ENCODE assay signal across 8 cellular contexts in the genomic region with DNA sequence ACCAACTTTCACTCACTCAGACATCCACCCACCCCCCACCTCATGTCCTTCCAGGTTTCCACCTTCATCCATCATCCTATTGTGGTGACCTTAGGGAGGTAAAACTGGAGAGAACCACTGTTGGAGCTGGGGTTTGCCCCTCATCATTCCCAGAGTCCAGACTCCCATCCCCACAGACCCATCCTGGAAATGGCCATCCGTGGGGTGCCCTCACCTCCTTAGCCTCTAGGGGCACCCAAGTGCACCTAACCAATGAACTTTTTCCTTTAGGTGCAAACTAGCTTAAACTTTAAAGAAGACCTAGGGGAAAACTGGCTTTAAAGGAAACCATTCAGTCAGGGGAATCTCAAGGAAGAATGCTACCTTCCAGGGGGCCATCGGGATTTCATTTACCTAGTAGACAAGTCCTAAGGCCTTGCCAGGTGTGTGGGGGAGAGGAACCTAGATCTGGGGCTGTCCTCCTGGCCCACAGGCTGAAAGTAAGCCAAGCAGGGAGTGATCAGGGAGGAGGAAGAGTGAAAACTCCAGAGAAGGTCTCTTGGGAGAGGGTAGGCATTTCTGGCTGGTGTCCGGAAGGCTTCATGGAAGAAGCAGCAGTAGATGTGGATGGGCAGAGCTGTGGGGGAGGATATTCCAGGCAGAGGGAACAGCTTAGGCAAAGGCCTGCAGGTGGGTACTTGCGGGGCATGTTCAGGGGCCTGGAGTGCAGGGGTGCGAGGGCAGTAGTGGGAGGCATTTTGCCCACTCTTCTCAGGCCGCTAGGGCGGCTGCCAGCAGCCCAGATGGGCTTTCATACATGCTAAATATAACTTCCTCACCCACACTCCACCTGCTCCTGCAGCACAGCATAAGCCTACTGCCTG. TPM values are rescaled to one million over a fixed set of nuclear protein-coding genes. Genes with fewer than 3 reads are reported as not detected.
A peak's percentile ranks its signal among the peaks of the same experiment; 100 is the strongest.
DNase-seq lines count a peak whose midpoint lies in the region; ATAC-seq and TF ChIP-seq lines count a peak whose summit lies in the region.

No MANE protein-coding gene starts in this region.

- H4K20me1 ChIP-seq in IMR-90 (ENCODE audit: insufficient read depth, low read length) = no peaks in the 10 kb centered on the region; the same call in none of the 2 replicates

- H2AK9ac ChIP-seq in IMR-90 (replicated peaks; ENCODE audit: low read depth, low read length, poor library complexity) = peak overlapping the region; percentile 75

- H3K79me1 ChIP-seq in IMR-90 (ENCODE audit: low read depth in 1 of 2, low read length in 2 of 2) = no peaks in the 10 kb centered on the region

- H4K5ac ChIP-seq in IMR-90 (ENCODE audit: low read depth, low read length) = no peak overlapping the region

- H2BK20ac ChIP-seq in IMR-90 (ENCODE audit: low read depth, low read length) = no peak overlapping the region

- no peak overlapping the region for H3K56ac ChIP-seq in IMR-90 (ENCODE audit: extremely low read depth, insufficient read depth, low read length)

- no peak overlapping the region for H3K23ac ChIP-seq in IMR-90 (ENCODE audit: low read depth, low read length)

- 0 out of 2 replicates have a peak, but pooled peaks have one; percentile 13 for ATAC-seq in IMR-90 (ENCODE audit: low read depth)

- no peaks in the 10 kb centered on the region for H3K9me3 Mint-ChIP-seq in immature natural killer cell

- no peak overlapping the region for H4K8ac ChIP-seq in IMR-90 (ENCODE audit: low read depth in 2 of 2, low read length in 2 of 2)

- H2BK120ac ChIP-seq in IMR-90 (ENCODE audit: low read depth, low read length) = no peak overlapping the region

- H3K36me3 ChIP-seq in IMR-90 (ENCODE audit: control insufficient read depth, insufficient read depth, low read length) = no peaks in the 10 kb centered on the region

- H3K4me3 Mint-ChIP-seq in immature natural killer cell = peak overlapping the region in 2 of 5 donors; percentile 16 to 18

- POLR2A ChIA-PET in IMR-90 (lab: Charles Lee; ENCODE audit: unreplicated experiment) = no interaction called here

- no peak overlapping the region for H4K91ac ChIP-seq in IMR-90 (ENCODE audit: insufficient read depth, low read depth, low read length)

- CTCF ChIA-PET in IMR-90 (lab: Yijun Ruan, JAX) = interaction anchor here (0.6 to 1.3 kb wide), 5 partner anchors 13 to 96 kb away, joined by 3 to 7 read pairs (median 3); no protein-coding TSS in a partner anchor

- BruUV-seq in IMR-90 (replicated peaks; lab: Mats Ljungman, UMichigan) = no TSS peak

- TF ChIP-seq CTCF in IMR-90 (conservative IDR thresholded peaks at IDR 0.05; ENCODE audit: low read depth, low read length) = peak; percentile 56

- H3K4me1 ChIP-seq in IMR-90 (ENCODE audit: control insufficient read depth, insufficient read depth, low read length) = peaks cover 11% of the 10 kb centered on the region; the same call in 1 of the 2 replicates

- no peak overlapping the region for H3K4me3 ChIP-seq in IMR-90 (ENCODE audit: insufficient read depth, low read depth, low read length)

- peak; percentile 20; the same call in 1 of the 2 replicates for TF ChIP-seq RAD21 in IMR-90 (IDR thresholded peaks at IDR 0.05; ENCODE audit: low read length)

- no peak overlapping the region for H2AK5ac ChIP-seq in IMR-90 (ENCODE audit: low read depth, low read length)

- DNase-seq in EH (ENCODE audit: low read depth) (peak; percentile 46), IMR-90 (no peak), immature natural killer cell (peak in 1 of 3 donors; percentile 32), SKM-1 (lab: John Stamatoyannopoulos, UW; ENCODE audit: unreplicated experiment) (no peak), NCI-H2227 treated with DMSO at 0.1 percent for 48 hours (lab: John Stamatoyannopoulos, UW) (no peak), iPS-NIHi11 (ENCODE audit: low spot score) (no peak), NCI-H146 (lab: John Stamatoyannopoulos, UW) (no peak)
- DNase-seq in activated naive CD4-positive, alpha-beta T cell treated with anti-CD3 and anti-CD28 coated beads, Interleukin-2, amount 50 U/mL, for 16 hours = peak; percentile 40

- no peak overlapping the region for H3K18ac ChIP-seq in IMR-90 (ENCODE audit: low read depth, low read length)

- no peak overlapping the region for H3K4me2 ChIP-seq in IMR-90 (ENCODE audit: low read depth, low read length)

- H2AFZ ChIP-seq in IMR-90 (replicated peaks; ENCODE audit: low read length, poor library complexity) = peak overlapping the region; percentile 21

- H3K4me1 Mint-ChIP-seq in immature natural killer cell = peaks cover 40% of the 10 kb centered on the region in 2 donors

- H3K4ac ChIP-seq in IMR-90 (ENCODE audit: low read depth, low read length) = no peak overlapping the region

- in situ Hi-C loops in IMR-90 (cut with MboI; ENCODE audit: low sequenced_read_pairs) = no loop called here

- H3K27me3 ChIP-seq in IMR-90 (ENCODE audit: control insufficient read depth, insufficient read depth, low read length) = peaks cover 6% of the 10 kb centered on the region; the same call in 1 of the 2 replicates

- H3K14ac ChIP-seq in IMR-90 (replicated peaks; ENCODE audit: low read depth, low read length) = no peak overlapping the region

- dilution Hi-C loops in IMR-90 (cut with HindIII; ENCODE audit: low sequenced_read_pairs, unreplicated experiment) = no loop called here

- TF ChIP-seq POLR2A in IMR-90 (IDR thresholded peaks at IDR 0.05; ENCODE audit: low read depth, low read length) = no peak

- intact Hi-C loops in IMR-90 (cut with micrococcal nuclease) = no loop called here

- H3K27ac ChIP-seq in IMR-90 (ENCODE audit: insufficient read depth, low read length) = no peak overlapping the region

- no peak overlapping the region for H2BK15ac ChIP-seq in IMR-90 (ENCODE audit: low read depth, low read length)

- WGBS in IMR-90 (ENCODE audit: extremely low coverage in 2 of 2, insufficient read length in 1 of 2), 2 experiments = 86% methylated on average over 4 of the region's 7 CpGs; no CpG with 5 or more reads in 1 of the 2 experiments

- peak overlapping the region; percentile 53 to 79 (median 68) for H3K27ac Mint-ChIP-seq in immature natural killer cell

- peaks cover 0 to 4% (median 1%) of the 10 kb centered on the region in 3 donors for H3K27me3 Mint-ChIP-seq in immature natural killer cell (ENCODE audit: low read depth in 3 of 3)

- no peak overlapping the region for H3K9ac ChIP-seq in IMR-90 (ENCODE audit: low read depth, low read length)

- no peaks in the 10 kb centered on the region for H3K9me3 ChIP-seq in IMR-90 (ENCODE audit: control insufficient read depth, insufficient read depth, low read length)

- H3K36me3 Mint-ChIP-seq in immature natural killer cell = peaks cover 13 to 21% (median 14%) of the 10 kb centered on the region in 3 donors

- no peaks in the 10 kb centered on the region for H3K9me1 ChIP-seq in IMR-90 (ENCODE audit: insufficient read depth, low read length)

- H2BK5ac ChIP-seq in IMR-90 (ENCODE audit: low read depth, low read length, poor library complexity, severe bottlenecking) = no peak overlapping the region

TF ChIP-seq in IMR-90, 13 proteins besides CTCF, POLR2A, EP300 and RAD21:
- TF ChIP-seq RCOR1 (IDR thresholded peaks at IDR 0.05; ENCODE audit: insufficient replicate concordance, low read length) (no peak), BHLHE40 (IDR thresholded peaks at IDR 0.05; ENCODE audit: low read depth, low read length) (no peak), MAFK (IDR thresholded peaks at IDR 0.05; ENCODE audit: low read depth, low read length) (no peak), CHD1 (IDR thresholded peaks at IDR 0.05; ENCODE audit: low read depth, low read length) (no peak), CEBPB (IDR thresholded peaks at IDR 0.05; ENCODE audit: low read depth, low read length) (no peak)
- TF ChIP-seq, protein P1, sequence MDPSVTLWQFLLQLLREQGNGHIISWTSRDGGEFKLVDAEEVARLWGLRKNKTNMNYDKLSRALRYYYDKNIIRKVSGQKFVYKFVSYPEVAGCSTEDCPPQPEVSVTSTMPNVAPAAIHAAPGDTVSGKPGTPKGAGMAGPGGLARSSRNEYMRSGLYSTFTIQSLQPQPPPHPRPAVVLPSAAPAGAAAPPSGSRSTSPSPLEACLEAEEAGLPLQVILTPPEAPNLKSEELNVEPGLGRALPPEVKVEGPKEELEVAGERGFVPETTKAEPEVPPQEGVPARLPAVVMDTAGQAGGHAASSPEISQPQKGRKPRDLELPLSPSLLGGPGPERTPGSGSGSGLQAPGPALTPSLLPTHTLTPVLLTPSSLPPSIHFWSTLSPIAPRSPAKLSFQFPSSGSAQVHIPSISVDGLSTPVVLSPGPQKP (IDR thresholded peaks at IDR 0.05; ENCODE audit: borderline replicate concordance, low read depth, low read length) = no peak

RNA-seq across cellular contexts. Expression of gene RGS14, which starts 11.6 kb away (rescaled TPM):
- 1.1 TPM in 2 replicates for total RNA-seq in IMR-90 (2012; rRNA removed)
- polyA plus RNA-seq in IMR-90 (2012; rRNA removed) (6.5 and 7.6 TPM in 2 replicates), immature natural killer cell (10 to 100 TPM; 27.1 to 64.5 (median 33.8) TPM)
- 8.3 and 12.9 TPM in 2 replicates for polyA plus RNA-seq in IMR-90 (2012; cell fraction: cytosol; rRNA removed)
- polyA plus RNA-seq in IMR-90 (2012; cell fraction: nucleus; rRNA removed; ENCODE audit: low replicate concordance) = 12.4 and 21.2 TPM in 2 replicates

RNA-seq across cellular contexts. Expression of gene SLC34A1, which starts 15.0 kb away (rescaled TPM):
- not detected in 2 replicates for total RNA-seq in IMR-90 (2012; rRNA removed)
- not detected in 2 replicates for polyA plus RNA-seq in IMR-90 (2012; rRNA removed)
- 0.01 TPM in 1 of 2 replicates, not detected in the other for polyA plus RNA-seq in IMR-90 (2012; cell fraction: cytosol; rRNA removed)
- polyA plus RNA-seq in IMR-90 (2012; cell fraction: nucleus; rRNA removed; ENCODE audit: low replicate concordance) = 0.02 and 0.05 TPM in 2 replicates
- polyA plus RNA-seq in immature natural killer cell = under 1 TPM in 2 of 3 donors, not detected in 1; 0.26 to 0.34 TPM

RNA-seq across cellular contexts. Expression of gene LMAN2, which starts 17.8 kb away (rescaled TPM):
- 164 and 303 TPM in 2 replicates for total RNA-seq in IMR-90 (2012; rRNA removed)
- 251 and 253 TPM in 2 replicates for polyA plus RNA-seq in IMR-90 (2012; rRNA removed)
- polyA plus RNA-seq in IMR-90 (2012; cell fraction: cytosol; rRNA removed) = 241 and 386 TPM in 2 replicates
- polyA plus RNA-seq in IMR-90 (2012; cell fraction: nucleus; rRNA removed; ENCODE audit: low replicate concordance) = 123 and 180 TPM in 2 replicates
- 100 to 1,000 TPM; 316 to 441 (median 409) TPM for polyA plus RNA-seq in immature natural killer cell

RNA-seq across cellular contexts. Expression of gene PFN3, which starts 31.2 kb away (rescaled TPM):
- not detected in 2 replicates for total RNA-seq in IMR-90 (2012; rRNA removed)
- polyA plus RNA-seq in IMR-90 (2012; rRNA removed) = not detected in 2 replicates
- polyA plus RNA-seq in IMR-90 (2012; cell fraction: cytosol; rRNA removed) = not detected in 2 replicates
- polyA plus RNA-seq in IMR-90 (2012; cell fraction: nucleus; rRNA removed; ENCODE audit: low replicate concordance) = not detected in 2 replicates
- not detected for polyA plus RNA-seq in immature natural killer cell

RNA-seq across cellular contexts. Expression of gene F12, which starts 40.1 kb away (rescaled TPM):
- total RNA-seq in IMR-90 (2012; rRNA removed) = 0.36 and 0.56 TPM in 2 replicates
- polyA plus RNA-seq in IMR-90 (2012; rRNA removed) = 1.2 and 1.4 TPM in 2 replicates
- 1.2 and 1.5 TPM in 2 replicates for polyA plus RNA-seq in IMR-90 (2012; cell fraction: cytosol; rRNA removed)
- 1.3 and 4.0 TPM in 2 replicates for polyA plus RNA-seq in IMR-90 (2012; cell fraction: nucleus; rRNA removed; ENCODE audit: low replicate concordance)
- 1 to 10 TPM in 2 of 3 donors, not detected in 1; 1.3 to 2.3 TPM for polyA plus RNA-seq in immature natural killer cell

Comparison
In these comparisons a context has a peak if more than half of its experiments do, and no peak if none do; other contexts are left out.
1. DNase-seq: peak in EH (single experiment) and activated naive CD4-positive, alpha-beta T cell treated with anti-CD3 and anti-CD28 coated beads, Interleukin-2, amount 50 U/mL, for 16 hours (single experiment); none in IMR-90 (single experiment), SKM-1 (single experiment), NCI-H2227 treated with DMSO at 0.1 percent for 48 hours (single experiment), iPS-NIHi11 (single experiment) and NCI-H146 (single experiment).